41 cellular contexts compared by ENCODE assay signal in genomic region chr12:82993610-82994009, GRCh38.
"Had no signal": no experiment of that assay in that cellular context is flagged by ENCODE, and none has a peak within 500 bp of the region (broad histone marks: within the 10 kb centered on the region; RNA-seq: fewer than 3 reads in every experiment).

No MANE protein-coding gene starts in this region.

- H3K27ac Mint-ChIP-seq: activated naive CD4-positive, alpha-beta T cell treated with anti-CD3 and anti-CD28 coated beads for 36 hours; activated naive CD4-positive, alpha-beta T cell treated with anti-CD3 and anti-CD28 coated beads, Interleukin-2, amount 10 ng/mL, durations not matched to agents 7 days and 5 days; activated naive CD4-positive, alpha-beta T cell treated with anti-CD3 and anti-CD28 coated beads, Interleukin-2, amount 50 U/mL, for 24 hours; activated naive CD4-positive, alpha-beta T cell treated with anti-CD3 and anti-CD28 coated beads, Interleukin-2, amount 50 U/mL, for 72 hours; activated naive CD8-positive, alpha-beta T cell; activated naive CD8-positive, alpha-beta T cell treated with anti-CD3 and anti-CD28 coated beads for 36 hours; activated naive CD8-positive, alpha-beta T cell treated with anti-CD3 and anti-CD28 coated beads, Interleukin-2, amount 10 ng/mL, durations not matched to agents 7 days and 5 days; activated naive CD8-positive, alpha-beta T cell treated with anti-CD3 and anti-CD28 coated beads, Interleukin-2, amount 50 U/mL, for 24 hours; activated T-cell treated with anti-CD3 and anti-CD28 coated beads, Interleukin-2, amount 50 U/mL, for 24 hours; activated T-cell treated with anti-CD3 and anti-CD28 coated beads, Interleukin-2, amount 50 U/mL, for 72 hours; activated T-helper 1 cell treated with anti-CD3 and anti-CD28 coated beads, Interleukin-12 subunit alpha, Interleukin-12 subunit beta, Interleukin-2, Interleukin-4 antibody, amounts not matched to agents 30 ng/mL and 10 ng/mL and 1 ng/mL, durations not matched to agents 14 hours and 24 hours and 36 hours; activated T-helper 17 cell treated with anti-CD3 and anti-CD28 coated beads, Interleukin-2, amount 50 U/mL, for 72 hours; activated T-helper 2 cell treated with anti-CD3 and anti-CD28 coated beads, Interferon-gamma antibody, Interleukin-2, Interleukin-4, amounts not matched to agents 10 μg/mL and 5 μg/mL and 100 μg/mL, durations not matched to agents 14 hours and 24 hours and 36 hours; brain had no signal

- DNase-seq: activated effector memory CD4-positive, alpha-beta T cell treated with anti-CD3 and anti-CD28 coated beads, Interleukin-2, amount 50 U/mL, for 16 hours; activated effector memory CD4-positive, alpha-beta T cell treated with Interleukin-2 at 50 U/mL for 16 hours; activated gamma-delta T cell; activated gamma-delta T cell treated with Interleukin-2 at 50 U/mL for 16 hours; activated naive CD4-positive, alpha-beta T cell; activated naive CD4-positive, alpha-beta T cell treated with anti-CD3 and anti-CD28 coated beads for 36 hours; activated naive CD4-positive, alpha-beta T cell treated with anti-CD3 and anti-CD28 coated beads, Interleukin-2, amount 10 ng/mL, durations not matched to agents 7 days and 5 days; activated naive CD4-positive, alpha-beta T cell treated with anti-CD3 and anti-CD28 coated beads, Interleukin-2, amount 50 U/mL, for 16 hours; activated naive CD4-positive, alpha-beta T cell treated with Interleukin-2 at 50 U/mL for 16 hours; activated naive CD8-positive, alpha-beta T cell treated with anti-CD3 and anti-CD28 coated beads for 36 hours; activated naive CD8-positive, alpha-beta T cell treated with anti-CD3 and anti-CD28 coated beads, Interleukin-2, amount 10 ng/mL, durations not matched to agents 7 days and 5 days; activated naive CD8-positive, alpha-beta T cell treated with anti-CD3 and anti-CD28 coated beads, Interleukin-2, amount 50 U/mL, for 24 hours; activated T-cell treated with anti-CD3 and anti-CD28 coated beads for 4 hours; activated T-cell treated with anti-CD3 and anti-CD28 coated beads, Interleukin-2, amount 50 U/mL, for 1 hour; activated T-cell treated with anti-CD3 and anti-CD28 coated beads, Interleukin-2, amount 50 U/mL, for 24 hours; activated T-cell treated with anti-CD3 and anti-CD28 coated beads, Interleukin-2, amount 50 U/mL, for 4 hours; activated T-cell treated with anti-CD3 and anti-CD28 coated beads, Interleukin-2, amount 50 U/mL, for 48 hours; activated T-cell treated with anti-CD3 and anti-CD28 coated beads, Interleukin-2, amount 50 U/mL, for 72 hours; adrenal gland; amniotic stem cell; amygdala; anterior cingulate cortex; aorta; body of pancreas; brain microvascular endothelial cell; caudate nucleus; central memory CD4-positive, alpha-beta T cell; cerebellar nuclear complex had no signal

- H3K27ac ChIP-seq: adrenal gland, ascending aorta, body of pancreas, brain microvascular endothelial cell, breast epithelium, cardiac muscle cell had no signal

- H3K9me3 Mint-ChIP-seq: activated naive CD4-positive, alpha-beta T cell treated with anti-CD3 and anti-CD28 coated beads for 36 hours; activated naive CD4-positive, alpha-beta T cell treated with anti-CD3 and anti-CD28 coated beads, Interleukin-2, amount 10 ng/mL, durations not matched to agents 7 days and 5 days; activated naive CD4-positive, alpha-beta T cell treated with anti-CD3 and anti-CD28 coated beads, Interleukin-2, amount 50 U/mL, for 24 hours; activated naive CD4-positive, alpha-beta T cell treated with anti-CD3 and anti-CD28 coated beads, Interleukin-2, amount 50 U/mL, for 72 hours; activated naive CD8-positive, alpha-beta T cell treated with anti-CD3 and anti-CD28 coated beads for 36 hours; activated naive CD8-positive, alpha-beta T cell treated with anti-CD3 and anti-CD28 coated beads, Interleukin-2, amount 10 ng/mL, durations not matched to agents 7 days and 5 days; activated naive CD8-positive, alpha-beta T cell treated with anti-CD3 and anti-CD28 coated beads, Interleukin-2, amount 50 U/mL, for 24 hours; activated T-cell treated with anti-CD3 and anti-CD28 coated beads, Interleukin-2, amount 50 U/mL, for 24 hours; activated T-cell treated with anti-CD3 and anti-CD28 coated beads, Interleukin-2, amount 50 U/mL, for 4 hours; activated T-cell treated with anti-CD3 and anti-CD28 coated beads, Interleukin-2, amount 50 U/mL, for 72 hours; activated T-helper 1 cell treated with anti-CD3 and anti-CD28 coated beads, Interleukin-12 subunit alpha, Interleukin-12 subunit beta, Interleukin-2, Interleukin-4 antibody, amounts not matched to agents 30 ng/mL and 10 ng/mL and 1 ng/mL, durations not matched to agents 14 hours and 24 hours and 36 hours; activated T-helper 17 cell treated with anti-CD3 and anti-CD28 coated beads, Interleukin-2, amount 50 U/mL, for 72 hours; activated T-helper 2 cell treated with anti-CD3 and anti-CD28 coated beads, Interferon-gamma antibody, Interleukin-2, Interleukin-4, amounts not matched to agents 10 μg/mL and 5 μg/mL and 100 μg/mL, durations not matched to agents 14 hours and 24 hours and 36 hours; brain; central memory CD8-positive, alpha-beta T cell had no signal

- H3K4me1 ChIP-seq: adrenal gland, ascending aorta, breast epithelium had no signal

- H3K27me3 Mint-ChIP-seq: activated naive CD4-positive, alpha-beta T cell treated with anti-CD3 and anti-CD28 coated beads, Interleukin-2, amount 10 ng/mL, durations not matched to agents 7 days and 5 days; activated naive CD4-positive, alpha-beta T cell treated with anti-CD3 and anti-CD28 coated beads, Interleukin-2, amount 50 U/mL, for 24 hours; activated naive CD8-positive, alpha-beta T cell; activated naive CD8-positive, alpha-beta T cell treated with anti-CD3 and anti-CD28 coated beads for 36 hours; activated naive CD8-positive, alpha-beta T cell treated with anti-CD3 and anti-CD28 coated beads, Interleukin-2, amount 50 U/mL, for 24 hours; activated T-cell treated with anti-CD3 and anti-CD28 coated beads, Interleukin-2, amount 50 U/mL, for 24 hours; activated T-helper 17 cell treated with anti-CD3 and anti-CD28 coated beads, Interleukin-2, amount 50 U/mL, for 72 hours; brain; central memory CD8-positive, alpha-beta T cell had no signal

- H3K36me3 Mint-ChIP-seq: activated naive CD4-positive, alpha-beta T cell treated with anti-CD3 and anti-CD28 coated beads, Interleukin-2, amount 10 ng/mL, durations not matched to agents 7 days and 5 days; activated naive CD4-positive, alpha-beta T cell treated with anti-CD3 and anti-CD28 coated beads, Interleukin-2, amount 50 U/mL, for 72 hours; activated naive CD8-positive, alpha-beta T cell; activated naive CD8-positive, alpha-beta T cell treated with anti-CD3 and anti-CD28 coated beads for 36 hours; activated naive CD8-positive, alpha-beta T cell treated with anti-CD3 and anti-CD28 coated beads, Interleukin-2, amount 10 ng/mL, durations not matched to agents 7 days and 5 days had no signal

- ATAC-seq: activated naive CD4-positive, alpha-beta T cell treated with anti-CD3 and anti-CD28 coated beads, Interleukin-2, amount 50 U/mL, for 72 hours; activated naive CD8-positive, alpha-beta T cell treated with anti-CD3 and anti-CD28 coated beads, Interleukin-2, amount 50 U/mL, for 24 hours; activated T-cell treated with anti-CD3 and anti-CD28 coated beads, Interleukin-2, amount 50 U/mL, for 4 hours; activated T-cell treated with anti-CD3 and anti-CD28 coated beads, Interleukin-2, amount 50 U/mL, for 72 hours; activated T-helper 17 cell treated with anti-CD3 and anti-CD28 coated beads, Interleukin-2, amount 50 U/mL, for 72 hours; body of pancreas had no signal

- H3K4me1 Mint-ChIP-seq: activated naive CD4-positive, alpha-beta T cell treated with anti-CD3 and anti-CD28 coated beads, Interleukin-2, amount 10 ng/mL, durations not matched to agents 7 days and 5 days; activated naive CD4-positive, alpha-beta T cell treated with anti-CD3 and anti-CD28 coated beads, Interleukin-2, amount 50 U/mL, for 24 hours; activated naive CD8-positive, alpha-beta T cell treated with anti-CD3 and anti-CD28 coated beads for 36 hours; activated naive CD8-positive, alpha-beta T cell treated with anti-CD3 and anti-CD28 coated beads, Interleukin-2, amount 10 ng/mL, durations not matched to agents 7 days and 5 days; activated naive CD8-positive, alpha-beta T cell treated with anti-CD3 and anti-CD28 coated beads, Interleukin-2, amount 50 U/mL, for 24 hours; activated T-helper 17 cell treated with anti-CD3 and anti-CD28 coated beads, Interleukin-2, amount 50 U/mL, for 72 hours; central memory CD8-positive, alpha-beta T cell had no signal

- H3K4me3 Mint-ChIP-seq: activated naive CD4-positive, alpha-beta T cell treated with anti-CD3 and anti-CD28 coated beads for 36 hours; activated naive CD4-positive, alpha-beta T cell treated with anti-CD3 and anti-CD28 coated beads, Interleukin-2, amount 10 ng/mL, durations not matched to agents 7 days and 5 days; activated naive CD4-positive, alpha-beta T cell treated with anti-CD3 and anti-CD28 coated beads, Interleukin-2, amount 50 U/mL, for 24 hours; activated naive CD8-positive, alpha-beta T cell; activated naive CD8-positive, alpha-beta T cell treated with anti-CD3 and anti-CD28 coated beads for 36 hours; activated naive CD8-positive, alpha-beta T cell treated with anti-CD3 and anti-CD28 coated beads, Interleukin-2, amount 10 ng/mL, durations not matched to agents 7 days and 5 days; activated naive CD8-positive, alpha-beta T cell treated with anti-CD3 and anti-CD28 coated beads, Interleukin-2, amount 50 U/mL, for 24 hours; activated T-cell treated with anti-CD3 and anti-CD28 coated beads, Interleukin-2, amount 50 U/mL, for 24 hours; activated T-cell treated with anti-CD3 and anti-CD28 coated beads, Interleukin-2, amount 50 U/mL, for 4 hours; activated T-cell treated with anti-CD3 and anti-CD28 coated beads, Interleukin-2, amount 50 U/mL, for 72 hours; activated T-helper 1 cell treated with anti-CD3 and anti-CD28 coated beads, Interleukin-12 subunit alpha, Interleukin-12 subunit beta, Interleukin-2, Interleukin-4 antibody, amounts not matched to agents 30 ng/mL and 10 ng/mL and 1 ng/mL, durations not matched to agents 14 hours and 24 hours and 36 hours; activated T-helper 17 cell treated with anti-CD3 and anti-CD28 coated beads, Interleukin-2, amount 50 U/mL, for 72 hours; brain; central memory CD8-positive, alpha-beta T cell had no signal

- FAIRE-seq: astrocyte, bronchial epithelial cell had no signal

- H3K9me3 ChIP-seq: adrenal gland, ascending aorta, body of pancreas, breast epithelium had no signal

- H3K4me3 ChIP-seq: adrenal gland, ascending aorta, body of pancreas, breast epithelium, cardiac muscle cell had no signal
